Comparison of ENCODE assay signal across 12 cellular contexts in genomic region chr18:45103319-45104070, GRCh38.
A peak's percentile ranks its signal among the peaks of the same experiment; 100 is the strongest.
DNase-seq lines count a peak whose midpoint lies in the region; ATAC-seq and TF ChIP-seq lines count a peak whose summit lies in the region.
"Had no signal": no experiment of that assay in that cellular context is flagged by ENCODE, and none has a peak within 500 bp of the region (broad histone marks: within the 10 kb centered on the region; RNA-seq: fewer than 3 reads in every experiment).

No MANE protein-coding gene starts in this region.

- no peaks in the 10 kb centered on the region for H3K9me2 ChIP-seq in OCI-LY7 (ENCODE audit: insufficient read depth, low read length)

- no peaks in the 10 kb centered on the region for H3K9me3 Mint-ChIP-seq in endodermal cell
- H3K9me3 Mint-ChIP-seq in HFFc6 = no peaks in the 10 kb centered on the region
- H3K9me3 Mint-ChIP-seq: central memory CD8-positive, alpha-beta T cell; nephron progenitor cell had no signal

- H3K27ac Mint-ChIP-seq in endodermal cell = no peak overlapping the region
- H3K27ac Mint-ChIP-seq in HFFc6 = no peak overlapping the region
- H3K27ac Mint-ChIP-seq: nephron progenitor cell had no signal

- H3K36me3 Mint-ChIP-seq in endodermal cell (ENCODE audit: low read depth) (no peaks in the 10 kb centered on the region), HFFc6 (ENCODE audit: low read depth) (no peaks in the 10 kb centered on the region)

- H3K9me3 ChIP-seq in OCI-LY7 (ENCODE audit: low read length) (no peaks in the 10 kb centered on the region), endodermal cell (ENCODE audit: control insufficient read depth, low read length) (no peaks in the 10 kb centered on the region)

- H3K4me3 ChIP-seq in GM06990 (replicated peaks; ENCODE audit: low read depth, low read length) (no peak overlapping the region), OCI-LY7 (ENCODE audit: low read depth, low read length, poor library complexity, severe bottlenecking) (peak overlapping the region; percentile 44), endodermal cell (ENCODE audit: low read length) (no peak overlapping the region)

- peak overlapping the region; percentile 91 for H2AFZ ChIP-seq in OCI-LY7 (ENCODE audit: low read length)

- POLR2A ChIA-PET in OCI-LY7 (lab: Charles Lee) = interaction anchor here (0.6 to 1.4 kb wide), 2 partner anchors 297 to 344 kb away, joined by 3 to 5 read pairs; no protein-coding TSS in a partner anchor

- TF ChIP-seq CTCF in GM06990 (IDR thresholded peaks at IDR 0.05; ENCODE audit: insufficient read depth, low read length, poor library complexity, severe bottlenecking) (no peak), OCI-LY7 (conservative IDR thresholded peaks at IDR 0.05; ENCODE audit: low read length) (no peak), endodermal cell (conservative IDR thresholded peaks at IDR 0.05) (no peak), HFFc6 (IDR thresholded peaks at IDR 0.05) (no peak)

- H3K27ac ChIP-seq in OCI-LY7 (ENCODE audit: low read depth, low read length, poor library complexity, severe bottlenecking) (peak overlapping the region; percentile 93), endodermal cell (ENCODE audit: low read depth, low read length) (no peak overlapping the region)

- H3K27me3 ChIP-seq in GM06990 (replicated peaks; ENCODE audit: control insufficient read depth, insufficient read depth, low read length) = no peaks in the 10 kb centered on the region
- no peaks in the 10 kb centered on the region for H3K27me3 ChIP-seq in endodermal cell (ENCODE audit: control insufficient read depth, insufficient read depth, low read length, poor library complexity, severe bottlenecking)

- 93 to 100% methylated on average over 1 to 5 of the region's 5 CpGs for WGBS in endodermal cell (ENCODE audit: insufficient coverage in 1 of 2, insufficient read length in 1 of 2), 2 experiments

- H3K4me2 ChIP-seq in OCI-LY7 (ENCODE audit: low read length) = peak overlapping the region; percentile 79

- H3K36me3 ChIP-seq in GM06990 (ENCODE audit: control insufficient read depth, insufficient read depth, low read length) (no peaks in the 10 kb centered on the region), OCI-LY7 (ENCODE audit: insufficient read depth, low read length) (no peaks in the 10 kb centered on the region), endodermal cell (ENCODE audit: control insufficient read depth, insufficient read depth, low read length) (no peaks in the 10 kb centered on the region)

- H3K9ac ChIP-seq in endodermal cell (ENCODE audit: extremely low read depth, low read length, poor library complexity, severe bottlenecking) = no peak overlapping the region

- H3K4me1 Mint-ChIP-seq in endodermal cell = peaks cover under 1% of the 10 kb centered on the region
- no peaks in the 10 kb centered on the region for H3K4me1 Mint-ChIP-seq in HFFc6 (ENCODE audit: low read depth)
- H3K4me1 Mint-ChIP-seq: nephron progenitor cell had no signal

- H3K4me3 Mint-ChIP-seq in endodermal cell (no peak overlapping the region), HFFc6 (no peak overlapping the region)
- H3K4me3 Mint-ChIP-seq: central memory CD8-positive, alpha-beta T cell; nephron progenitor cell had no signal

- no peaks in the 10 kb centered on the region for H3K27me3 Mint-ChIP-seq in endodermal cell (ENCODE audit: insufficient read depth)
- H3K27me3 Mint-ChIP-seq in HFFc6 (ENCODE audit: insufficient read depth) = peaks cover 8% of the 10 kb centered on the region; the same call in 1 of the 2 replicates
- H3K27me3 Mint-ChIP-seq: central memory CD8-positive, alpha-beta T cell had no signal

- BruUV-seq in OCI-LY7 (replicated peaks; lab: Mats Ljungman, UMichigan) = no TSS peak

- ATAC-seq in GM19455 (IDR thresholded peaks at IDR 0.05; ENCODE audit: unreplicated experiment) = peak; percentile 41
- peak; percentile 50 for ATAC-seq in HG03064 (IDR thresholded peaks at IDR 0.05; ENCODE audit: low read depth, unreplicated experiment)

- H3K79me2 ChIP-seq in OCI-LY7 (ENCODE audit: insufficient read depth, low read depth, low read length) = no peaks in the 10 kb centered on the region

- DNase-seq in GM06990 (ENCODE audit: extremely low read depth, insufficient read length) (peak; percentile 54), OCI-LY7 (ENCODE audit: low spot score) (peak; percentile 71), endodermal cell (no peak), HFFc6 (no peak)
- DNase-seq in effector CD4-positive, alpha-beta T cell = no peak
- DNase-seq in activated CD4-positive, alpha-beta T cell treated with anti-CD3 and anti-CD28 coated beads, Interleukin-2, amount 50 U/mL, for 4 hours = no peak
- DNase-seq: glutamatergic neuron, NCI-H510A, nephron progenitor cell had no signal

- CTCF ChIA-PET in OCI-LY7 (lab: Charles Lee; ENCODE audit: unreplicated experiment) = no interaction called here

- H3K4me1 ChIP-seq in OCI-LY7 (ENCODE audit: insufficient read depth, low read length, poor library complexity, severe bottlenecking) = peaks cover 66% of the 10 kb centered on the region
- H3K4me1 ChIP-seq in endodermal cell (ENCODE audit: control insufficient read depth, insufficient read depth, low read length) = no peaks in the 10 kb centered on the region

- no peaks in the 10 kb centered on the region for H4K20me1 ChIP-seq in OCI-LY7 (ENCODE audit: insufficient read depth, low read length)

- intact Hi-C loops in OCI-LY7 (cut with micrococcal nuclease; ENCODE audit: unreplicated experiment) = loop anchor here (1.0 to 5.0 kb wide), 3 partner anchors 109 to 424 kb away; no protein-coding TSS in a partner anchor

Comparison
In these comparisons a context has a peak if more than half of its experiments do, and no peak if none do; other contexts are left out.
1. DNase-seq: peak in GM06990 (single experiment) and OCI-LY7 (single experiment); none in effector CD4-positive, alpha-beta T cell (single experiment), endodermal cell (single experiment), activated CD4-positive, alpha-beta T cell treated with anti-CD3 and anti-CD28 coated beads, Interleukin-2, amount 50 U/mL, for 4 hours (0 of 2) and HFFc6 (single experiment).